Comparison of ENCODE assay signal across 8 cellular contexts in the genomic region with DNA sequence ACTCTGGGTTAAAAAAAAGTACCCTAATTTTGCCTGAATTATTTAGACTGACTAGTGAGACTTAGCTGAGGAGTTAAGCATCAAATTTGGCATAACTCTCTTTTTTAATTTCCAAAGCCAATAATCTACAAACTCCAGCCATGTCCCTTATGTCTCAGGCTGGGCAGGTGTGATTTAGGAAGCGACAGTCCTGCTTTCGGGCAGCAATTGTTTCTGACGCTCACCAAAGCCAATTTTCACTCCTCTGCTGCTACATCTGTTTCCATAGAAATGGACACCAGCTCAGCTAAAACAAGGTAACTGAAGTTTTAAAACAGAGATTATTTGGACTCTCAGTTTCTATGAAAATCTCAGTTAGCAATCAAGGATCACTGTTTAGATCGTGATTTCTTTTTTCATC.
"Had no signal": no experiment of that assay in that cellular context is flagged by ENCODE, and none has a peak within 500 bp of the region (broad histone marks: within the 10 kb centered on the region; RNA-seq: fewer than 3 reads in every experiment).

No MANE protein-coding gene starts in this region.

- ATAC-seq: HCT116, HepG2 had no signal

- H3K36me3 Mint-ChIP-seq: IgD-negative memory B cell had no signal

- H3K27ac ChIP-seq: HL-60 had no signal

- H3K4me1 ChIP-seq: HAP-1 had no signal

- H3K4me3 Mint-ChIP-seq: HFFc6, IgD-negative memory B cell had no signal

- H3K4me3 ChIP-seq: HAP-1 had no signal

- H3K9me3 ChIP-seq: HAP-1 had no signal

- DNase-seq: GOT3, H7, HFFc6 had no signal

- H3K36me3 ChIP-seq: HAP-1 had no signal

- H3K27ac Mint-ChIP-seq: HFFc6, IgD-negative memory B cell had no signal

- H3K4me1 Mint-ChIP-seq: IgD-negative memory B cell had no signal
